27 cellular contexts compared by ENCODE assay signal in the genomic region with DNA sequence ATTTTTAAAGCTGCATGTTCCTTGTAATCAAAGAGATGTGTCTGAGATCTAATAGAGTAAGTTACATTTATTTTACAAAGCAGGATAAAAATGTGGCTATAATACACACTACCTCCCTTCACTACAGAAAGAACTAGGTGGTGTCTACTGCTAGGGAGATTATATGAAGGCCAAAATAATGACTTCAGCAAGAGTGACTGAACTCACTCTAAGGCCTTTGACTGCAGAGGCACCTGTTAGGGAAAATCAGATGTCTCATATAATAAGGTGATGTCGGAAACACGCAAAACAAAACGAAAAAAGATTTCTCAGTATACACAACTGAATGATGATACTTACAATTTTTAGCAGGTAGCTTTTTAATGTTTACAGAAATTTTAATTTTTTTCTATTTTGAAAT.
"Had no signal": no experiment of that assay in that cellular context is flagged by ENCODE, and none has a peak within 500 bp of the region (broad histone marks: within the 10 kb centered on the region; RNA-seq: fewer than 3 reads in every experiment).

No MANE protein-coding gene starts in this region.

- H3K4me3 ChIP-seq: coronary artery, esophagus squamous epithelium, gastroesophageal sphincter had no signal

- H3K4me1 ChIP-seq: gastroesophageal sphincter had no signal

- H3K27ac ChIP-seq: brain microvascular endothelial cell, coronary artery, esophagus squamous epithelium, gastroesophageal sphincter, WERI-Rb-1 had no signal

- H3K27me3 ChIP-seq: brain microvascular endothelial cell, esophagus squamous epithelium, gastroesophageal sphincter had no signal

- DNase-seq: activated B cell treated with CpG ODN at 0.5 μM for 24 hours; activated CD4-positive, alpha-beta T cell treated with anti-CD3 and anti-CD28 coated beads for 48 hours; activated CD4-positive, alpha-beta T cell treated with anti-CD3 and anti-CD28 coated beads, Interleukin-2, amount 50 U/mL, for 1 hour; activated CD4-positive, alpha-beta T cell treated with anti-CD3 and anti-CD28 coated beads, Interleukin-2, amount 50 U/mL, for 48 hours; activated CD8-positive, alpha-beta memory T cell treated with anti-CD3 and anti-CD28 coated beads for 24 hours; activated CD8-positive, alpha-beta T cell treated with anti-CD3 and anti-CD28 coated beads for 36 hours; activated effector memory CD4-positive, alpha-beta T cell treated with Interleukin-2 at 50 U/mL for 16 hours; activated gamma-delta T cell treated with Interleukin-2 at 50 U/mL for 16 hours; activated naive CD4-positive, alpha-beta T cell treated with anti-CD3 and anti-CD28 coated beads, Interleukin-2, amount 50 U/mL, for 16 hours; activated naive CD4-positive, alpha-beta T cell treated with Interleukin-2 at 50 U/mL for 16 hours; activated T-cell treated with anti-CD3 and anti-CD28 coated beads, Interleukin-2, amount 50 U/mL, for 4 hours; amniotic stem cell; anterior cingulate cortex; brain microvascular endothelial cell; dermis blood vessel endothelial cell; effector CD4-positive, alpha-beta T cell; effector memory CD8-positive, alpha-beta T cell; esophagus squamous epithelium; foreskin melanocyte; T-helper 1 cell; T-helper 17 cell; T1000; WERI-Rb-1 had no signal

- ATAC-seq: activated CD4-positive, CD25-positive, alpha-beta regulatory T cell treated with anti-CD3 and anti-CD28 coated beads, Interleukin-2, amount 50 U/mL, for 24 hours; activated CD8-positive, alpha-beta T cell treated with anti-CD3 and anti-CD28 coated beads for 36 hours; activated T-cell treated with anti-CD3 and anti-CD28 coated beads, Interleukin-2, amount 50 U/mL, for 4 hours; activated T-helper 17 cell treated with anti-CD3 and anti-CD28 coated beads, Interleukin-2, amount 50 U/mL, for 72 hours; effector memory CD8-positive, alpha-beta T cell; gastroesophageal sphincter; T-helper 17 cell had no signal

- H3K9me3 ChIP-seq: esophagus squamous epithelium, gastroesophageal sphincter had no signal
